Comparison of ENCODE assay signal across 15 cellular contexts in the genomic region with DNA sequence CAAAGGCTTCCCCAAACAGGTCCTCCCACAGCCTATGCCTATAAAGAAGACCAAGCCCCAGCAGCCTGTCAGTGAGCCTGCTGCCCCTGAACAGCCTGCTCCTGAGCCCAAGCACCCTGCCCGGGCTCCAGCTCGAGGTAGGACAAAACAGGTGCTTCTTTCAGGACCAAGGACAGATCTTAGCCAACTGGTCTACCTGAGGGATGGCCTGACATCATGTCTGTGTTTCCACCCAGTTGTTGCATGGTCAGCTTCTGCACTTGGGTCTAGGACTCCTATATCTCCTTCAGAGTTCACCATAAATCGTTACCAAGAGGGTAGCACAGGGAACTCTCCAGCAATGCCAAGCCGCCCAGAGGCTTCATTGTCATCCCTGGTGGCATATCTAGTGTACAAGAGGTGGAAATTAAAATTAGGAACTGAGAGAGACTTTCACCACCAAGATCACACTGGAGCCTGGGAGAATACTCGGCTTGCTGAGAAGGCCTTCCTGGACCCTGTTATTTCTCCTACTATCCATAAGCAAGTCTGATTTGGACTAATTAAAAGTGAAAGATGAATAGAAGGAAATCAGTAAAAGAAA. TPM values are rescaled to one million over a fixed set of nuclear protein-coding genes. Genes with fewer than 3 reads are reported as not detected.
A peak's percentile ranks its signal among the peaks of the same experiment; 100 is the strongest.
DNase-seq lines count a peak whose midpoint lies in the region; ATAC-seq and TF ChIP-seq lines count a peak whose summit lies in the region.
"Had no signal": no experiment of that assay in that cellular context is flagged by ENCODE, and none has a peak within 500 bp of the region (broad histone marks: within the 10 kb centered on the region; RNA-seq: fewer than 3 reads in every experiment).

No MANE protein-coding gene starts in this region.

- BruUV-seq in Calu3 (replicated peaks; lab: Mats Ljungman, UMichigan), result no TSS peak
- BruUV-seq in HCT116 (replicated peaks; lab: Mats Ljungman, UMichigan), result no TSS peak

- H3K9me3 Mint-ChIP-seq in Calu3 (ENCODE audit: low read depth, unreplicated experiment) (no peaks in the 10 kb centered on the region), type B pancreatic cell (peaks cover 4% of the 10 kb centered on the region), CD14-positive monocyte (no peaks in the 10 kb centered on the region)
- H3K9me3 Mint-ChIP-seq: effector memory CD8-positive, alpha-beta T cell had no signal

- intact Hi-C loops in Calu3 (cut with micrococcal nuclease; ENCODE audit: unreplicated experiment) (no loop called here), HCT116 (cut with micrococcal nuclease) (no loop called here), CD14-positive monocyte (cut with micrococcal nuclease) (no loop called here)

- no peaks in the 10 kb centered on the region for H3K79me2 ChIP-seq in HCT116 (ENCODE audit: insufficient read depth, low read length)

- H3K27me3 Mint-ChIP-seq in Calu3 (ENCODE audit: unreplicated experiment), result peaks cover 100% of the 10 kb centered on the region
- peaks cover 68% of the 10 kb centered on the region for H3K27me3 Mint-ChIP-seq in type B pancreatic cell
- peaks cover 5 to 12% (median 9%) of the 10 kb centered on the region in 3 donors for H3K27me3 Mint-ChIP-seq in CD14-positive monocyte (ENCODE audit: low read depth in 3 of 3)

- DNase-seq in Calu3, result peak; percentile 27
- DNase-seq in HCT116 (ENCODE audit: low read depth, low spot score), result no peak
- DNase-seq in SW480 (ENCODE audit: low spot score), result peak; percentile 12
- DNase-seq in iPS-NIHi11 (ENCODE audit: low spot score), result peak; percentile 81
- DNase-seq in type B pancreatic cell (ENCODE audit: extremely low spot score, unreplicated experiment), result no peak
- no peak for DNase-seq in CD14-positive monocyte (ENCODE audit: low spot score)
- no peak for DNase-seq in DMS 273 (lab: John Stamatoyannopoulos, UW; ENCODE audit: unreplicated experiment)
- DNase-seq: amniotic stem cell; effector memory CD8-positive, alpha-beta T cell; left ventricle myocardium inferior; NCI-H1694 treated with DMSO at 0.1 percent for 48 hours; NCI-H345; stimulated activated CD4-positive, alpha-beta T cell treated with anti-CD3 and anti-CD28 coated beads, Interleukin-2, amount 100 ng/mL, for 48 hours; WERI-Rb-1 had no signal

- H3K4me2 ChIP-seq in HCT116 (ENCODE audit: low read length), result no peak overlapping the region

- no peaks in the 10 kb centered on the region for H3K9me3 ChIP-seq in HCT116 (ENCODE audit: control insufficient read depth in 1 of 2, insufficient read depth in 1 of 2, low read depth in 1 of 2, low read length in 2 of 2)
- H3K9me3 ChIP-seq: left ventricle myocardium inferior had no signal

- no peaks in the 10 kb centered on the region for H4K20me1 ChIP-seq in HCT116 (ENCODE audit: insufficient read depth)

- no peak for TF ChIP-seq CTCF in Calu3 (IDR thresholded peaks at IDR 0.05; ENCODE audit: unreplicated experiment)
- no peak for TF ChIP-seq CTCF in HCT116 (IDR thresholded peaks at IDR 0.05 in 2 of 3, conservative IDR thresholded peaks at IDR 0.05 in 1 of 3; ENCODE audit: borderline replicate concordance in 1 of 3, insufficient read depth in 1 of 3, low read depth in 2 of 3, low read length in 2 of 3)
- no peak for TF ChIP-seq CTCF in type B pancreatic cell (conservative IDR thresholded peaks at IDR 0.05)
- TF ChIP-seq CTCF in CD14-positive monocyte (IDR thresholded peaks at IDR 0.05), result no peak

- H3K4me3 ChIP-seq in HCT116 (replicated peaks in 1 of 2; ENCODE audit: low read depth in 1 of 2, low read length in 2 of 2), result no peak overlapping the region
- H3K4me3 ChIP-seq: left ventricle myocardium inferior had no signal

- POLR2A ChIA-PET in HCT116 (lab: Charles Lee), result no interaction called here

- H3K9me2 ChIP-seq in HCT116 (ENCODE audit: insufficient read depth), result no peaks in the 10 kb centered on the region

- no peak for TF ChIP-seq RAD21 in HCT116 (IDR thresholded peaks at IDR 0.05; ENCODE audit: low read depth)

- H3K36me3 Mint-ChIP-seq in Calu3 (ENCODE audit: insufficient read depth, unreplicated experiment) (peaks cover 3% of the 10 kb centered on the region), type B pancreatic cell (no peaks in the 10 kb centered on the region), CD14-positive monocyte (no peaks in the 10 kb centered on the region)

- no peak overlapping the region for H2AFZ ChIP-seq in HCT116 (ENCODE audit: low read depth, low read length, poor library complexity, severe bottlenecking)

- ATAC-seq in HCT116 (no peak), GM21526 (IDR thresholded peaks at IDR 0.05; ENCODE audit: low FRiP score, unreplicated experiment) (no peak)
- ATAC-seq: effector memory CD8-positive, alpha-beta T cell had no signal

- peaks cover 85% of the 10 kb centered on the region for H3K27me3 ChIP-seq in HCT116 (ENCODE audit: insufficient read depth, low read length)

- RAD21 ChIA-PET in HCT116 (lab: Charles Lee; ENCODE audit: low non-redundant PET in 1 of 2, low total read pairs in 2 of 2, uncharacterized antibody in 2 of 2, unreplicated experiment in 2 of 2), result no interaction called here

- no peaks in the 10 kb centered on the region for H3K4me1 ChIP-seq in HCT116 (ENCODE audit: control insufficient read depth in 1 of 2, insufficient read depth in 2 of 2, low read length in 2 of 2)
- H3K4me1 ChIP-seq: left ventricle myocardium inferior had no signal

- no peak for TF ChIP-seq POLR2A in HCT116 (IDR thresholded peaks at IDR 0.05; ENCODE audit: borderline replicate concordance, extremely low read depth, insufficient read depth, insufficient read length)

- H3K27ac Mint-ChIP-seq in Calu3 (ENCODE audit: unreplicated experiment) (no peak overlapping the region), type B pancreatic cell (no peak overlapping the region), CD14-positive monocyte (no peak overlapping the region)
- H3K27ac Mint-ChIP-seq: effector memory CD8-positive, alpha-beta T cell had no signal

- H3K4me1 Mint-ChIP-seq in Calu3 (ENCODE audit: low read depth, unreplicated experiment), result no peaks in the 10 kb centered on the region
- no peaks in the 10 kb centered on the region for H3K4me1 Mint-ChIP-seq in type B pancreatic cell (ENCODE audit: unreplicated experiment)
- H3K4me1 Mint-ChIP-seq in CD14-positive monocyte, result peaks cover 21% of the 10 kb centered on the region

- CTCF ChIA-PET in Calu3 (lab: Charles Lee) (no interaction called here), HCT116 (lab: Charles Lee) (no interaction called here)

- no peak overlapping the region for H3K4me3 Mint-ChIP-seq in Calu3 (ENCODE audit: low read depth, unreplicated experiment)
- H3K4me3 Mint-ChIP-seq in type B pancreatic cell, result no peak overlapping the region
- H3K4me3 Mint-ChIP-seq in CD14-positive monocyte, result no peak overlapping the region
- H3K4me3 Mint-ChIP-seq: effector memory CD8-positive, alpha-beta T cell had no signal

- no peak overlapping the region for H3K9ac ChIP-seq in HCT116 (ENCODE audit: low read length)

- H3K36me3 ChIP-seq in HCT116 (ENCODE audit: control insufficient read depth in 1 of 2, insufficient read depth in 2 of 2, low read length in 2 of 2), result no peaks in the 10 kb centered on the region
- H3K36me3 ChIP-seq: left ventricle myocardium inferior, WERI-Rb-1 had no signal

- H3K27ac ChIP-seq in HCT116 (ENCODE audit: low read depth, low read length), result no peak overlapping the region
- H3K27ac ChIP-seq: left ventricle myocardium inferior, WERI-Rb-1 had no signal

TF ChIP-seq in HCT116, 20 proteins besides CTCF, POLR2A, EP300 and RAD21:
- no peak for TF ChIP-seq MAX (IDR thresholded peaks at IDR 0.05)
- TF ChIP-seq JUND (IDR thresholded peaks at IDR 0.05), result no peak
- TF ChIP-seq, protein P1, sequence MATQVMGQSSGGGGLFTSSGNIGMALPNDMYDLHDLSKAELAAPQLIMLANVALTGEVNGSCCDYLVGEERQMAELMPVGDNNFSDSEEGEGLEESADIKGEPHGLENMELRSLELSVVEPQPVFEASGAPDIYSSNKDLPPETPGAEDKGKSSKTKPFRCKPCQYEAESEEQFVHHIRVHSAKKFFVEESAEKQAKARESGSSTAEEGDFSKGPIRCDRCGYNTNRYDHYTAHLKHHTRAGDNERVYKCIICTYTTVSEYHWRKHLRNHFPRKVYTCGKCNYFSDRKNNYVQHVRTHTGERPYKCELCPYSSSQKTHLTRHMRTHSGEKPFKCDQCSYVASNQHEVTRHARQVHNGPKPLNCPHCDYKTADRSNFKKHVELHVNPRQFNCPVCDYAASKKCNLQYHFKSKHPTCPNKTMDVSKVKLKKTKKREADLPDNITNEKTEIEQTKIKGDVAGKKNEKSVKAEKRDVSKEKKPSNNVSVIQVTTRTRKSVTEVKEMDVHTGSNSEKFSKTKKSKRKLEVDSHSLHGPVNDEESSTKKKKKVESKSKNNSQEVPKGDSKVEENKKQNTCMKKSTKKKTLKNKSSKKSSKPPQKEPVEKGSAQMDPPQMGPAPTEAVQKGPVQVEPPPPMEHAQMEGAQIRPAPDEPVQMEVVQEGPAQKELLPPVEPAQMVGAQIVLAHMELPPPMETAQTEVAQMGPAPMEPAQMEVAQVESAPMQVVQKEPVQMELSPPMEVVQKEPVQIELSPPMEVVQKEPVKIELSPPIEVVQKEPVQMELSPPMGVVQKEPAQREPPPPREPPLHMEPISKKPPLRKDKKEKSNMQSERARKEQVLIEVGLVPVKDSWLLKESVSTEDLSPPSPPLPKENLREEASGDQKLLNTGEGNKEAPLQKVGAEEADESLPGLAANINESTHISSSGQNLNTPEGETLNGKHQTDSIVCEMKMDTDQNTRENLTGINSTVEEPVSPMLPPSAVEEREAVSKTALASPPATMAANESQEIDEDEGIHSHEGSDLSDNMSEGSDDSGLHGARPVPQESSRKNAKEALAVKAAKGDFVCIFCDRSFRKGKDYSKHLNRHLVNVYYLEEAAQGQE (IDR thresholded peaks at IDR 0.05; ENCODE audit: low read depth), result peak; percentile 78
- no peak for TF ChIP-seq CEBPB (IDR thresholded peaks at IDR 0.05; ENCODE audit: low read depth)
- no peak for TF ChIP-seq SIN3A (IDR thresholded peaks at IDR 0.05; ENCODE audit: low read depth)

RNA-seq across cellular contexts. Expression of gene OAS1, which starts 38.2 kb away (rescaled TPM):
- 170 and 429 TPM in 2 replicates for total RNA-seq in Calu3 (2022)
- total RNA-seq in HCT116 (2021; ENCODE audit: unreplicated experiment), result 0.64 TPM
- 0.99 and 1.8 TPM in 2 replicates for polyA plus RNA-seq in HCT116 (2012)
- 19.1 and 34.4 TPM in 2 replicates for total RNA-seq in type B pancreatic cell (ENCODE audit: low replicate concordance)
- polyA plus RNA-seq in CD14-positive monocyte, result 100 to 1,000 TPM; 237 TPM

Comparison
In these comparisons a context has a peak if more than half of its experiments do, and no peak if none do; other contexts are left out.
1. DNase-seq: peak in Calu3 (single experiment), SW480 (single experiment) and iPS-NIHi11 (single experiment); none in HCT116 (single experiment), type B pancreatic cell (single experiment), CD14-positive monocyte (single experiment) and DMS 273 (single experiment).
2. RNA of gene OAS1, which starts 38.2 kb away (total RNA-seq): 170 to 429 TPM in Calu3 and 19.1 to 34.4 TPM in type B pancreatic cell; 0.64 TPM in HCT116 (single experiment); every median in the first group is over 10 times any median in the second.